ENCODE assay signal across 9 cellular contexts in the genomic region with DNA sequence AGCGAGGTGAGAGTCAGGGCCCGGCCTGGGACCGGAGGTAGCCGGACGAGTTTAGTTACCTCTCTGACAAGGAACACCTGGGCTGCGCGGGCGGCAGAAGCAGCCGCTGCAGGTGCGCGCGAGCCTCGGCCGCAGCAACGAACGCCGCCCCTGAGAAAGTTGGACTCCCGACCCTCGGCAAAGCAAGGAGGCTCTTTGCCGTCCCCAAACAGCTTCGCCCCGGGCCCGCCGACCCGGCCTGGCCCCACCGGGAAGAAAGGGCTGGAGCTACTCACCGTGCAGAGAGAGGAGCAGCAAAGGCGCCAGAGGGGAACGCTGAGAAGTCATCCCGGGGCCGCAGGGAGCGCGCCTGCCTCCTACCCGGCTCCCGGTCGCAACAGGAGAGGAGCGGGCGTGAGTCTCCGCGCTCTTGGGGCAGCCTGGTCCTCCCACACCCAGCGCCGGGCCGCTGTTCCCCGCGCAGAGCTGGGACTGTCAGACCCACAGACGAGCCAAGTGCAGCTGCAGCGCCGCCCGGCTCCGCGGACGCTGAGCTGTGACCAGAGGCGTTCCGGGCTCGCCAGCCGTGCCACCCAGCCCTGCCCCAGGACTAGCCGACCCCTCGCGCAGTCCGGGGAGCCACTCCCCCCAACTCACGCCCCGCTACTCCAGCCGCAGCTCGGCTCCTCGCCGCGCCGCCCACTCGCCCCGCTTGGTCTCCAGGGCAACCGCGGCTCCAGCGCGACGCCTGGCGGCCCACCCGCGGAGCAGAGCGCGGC. TPM values are rescaled to one million over a fixed set of nuclear protein-coding genes. Genes with fewer than 3 reads are reported as not detected.
A peak's percentile ranks its signal among the peaks of the same experiment; 100 is the strongest.
DNase-seq lines count a peak whose midpoint lies in the region; ATAC-seq and TF ChIP-seq lines count a peak whose summit lies in the region.
"Had no signal": no experiment of that assay in that cellular context is flagged by ENCODE, and none has a peak within 500 bp of the region (broad histone marks: within the 10 kb centered on the region; RNA-seq: fewer than 3 reads in every experiment).

Gene IGSF11, minus strand, starts transcription at position 591 of the 758 bp plus-strand sequence. Its CDS starts 264 bp downstream, at position 327.

- peak within 1 kb of the TSS; percentile 61 for H2BK120ac ChIP-seq in neuronal stem cell (ENCODE audit: low read depth, low read length)

- peak within 1 kb of the TSS; percentile 99 for H3K18ac ChIP-seq in neuronal stem cell (ENCODE audit: low read length)

- intact Hi-C loops in Panc1 (cut with micrococcal nuclease; ENCODE audit: unreplicated experiment) = loop anchor here (2.0 kb wide), 1 partner anchor 150 kb away; no protein-coding TSS in a partner anchor

- H3K14ac ChIP-seq in neuronal stem cell (ENCODE audit: low read length) = peak within 1 kb of the TSS; percentile 97

- H4K91ac ChIP-seq in neuronal stem cell (ENCODE audit: low read depth, low read length, poor library complexity) = no peak within 1 kb of the TSS

- peak within 1 kb of the TSS; percentile 53 for H2BK5ac ChIP-seq in neuronal stem cell (ENCODE audit: low read length)

- H3K36me3 ChIP-seq in Panc1 (ENCODE audit: control insufficient read depth, insufficient read depth, low read length) = no peaks in the 10 kb centered on the region
- no peaks in the 10 kb centered on the region for H3K36me3 ChIP-seq in neuronal stem cell (replicated peaks in 1 of 2; ENCODE audit: control insufficient read depth in 2 of 2, insufficient read depth in 2 of 2, low read length in 2 of 2)
- H3K36me3 ChIP-seq in subcutaneous abdominal adipose tissue (ENCODE audit: control insufficient read depth in 5 of 5, insufficient read depth in 5 of 5, low read length in 5 of 5) = no peaks in the 10 kb centered on the region

- H2AK5ac ChIP-seq in neuronal stem cell (ENCODE audit: low read depth, low read length) = peak within 1 kb of the TSS; percentile 28

- peak within 1 kb of the TSS; percentile 50 to 54 for H3K4me3 ChIP-seq in Panc1 (ENCODE audit: low read depth in 2 of 2, low read length in 2 of 2)
- H3K4me3 ChIP-seq in neuronal stem cell (ENCODE audit: low read length in 2 of 2) = peak within 1 kb of the TSS; percentile 55 to 94
- H3K4me3 ChIP-seq in subcutaneous abdominal adipose tissue (ENCODE audit: low read depth in 1 of 5, low read length in 5 of 5) = peak within 1 kb of the TSS in 4 of 5 donors; percentile 59 to 77 (median 66)

- H3K4me1 ChIP-seq in Panc1 (ENCODE audit: control insufficient read depth, insufficient read depth, low read length) (peaks cover 3% of the 10 kb centered on the region; the same call in 1 of the 2 replicates), foreskin keratinocyte (no peaks in the 10 kb centered on the region), neuronal stem cell (ENCODE audit: control insufficient read depth in 2 of 2, insufficient read depth in 1 of 2, low read depth in 1 of 2, low read length in 2 of 2) (peaks cover 4 to 6% of the 10 kb centered on the region in 2 donors), subcutaneous abdominal adipose tissue (ENCODE audit: control insufficient read depth in 5 of 5, insufficient read depth in 5 of 5, low read length in 5 of 5) (peaks cover 0 to 12% (median 10%) of the 10 kb centered on the region in 5 donors)

- in situ Hi-C loops in Panc1 (cut with HindIII; ENCODE audit: low pct_unique_long_range_greater_than_20kb, low sequenced_read_pairs) = no loop called here

- CTCF ChIA-PET in Panc1 (lab: Charles Lee) = interaction anchor here (0.5 to 2.7 kb wide), 8 partner anchors 10 to 213 kb away, joined by 3 to 20 read pairs (median 6); no protein-coding TSS in a partner anchor

- H3K27ac ChIP-seq in Panc1 (ENCODE audit: low read length) = no peak within 1 kb of the TSS
- no peak within 1 kb of the TSS for H3K27ac ChIP-seq in foreskin keratinocyte
- peak within 1 kb of the TSS; percentile 61 for H3K27ac ChIP-seq in neuronal stem cell (replicated peaks; ENCODE audit: low read length)
- no peak within 1 kb of the TSS for H3K27ac ChIP-seq in subcutaneous abdominal adipose tissue (ENCODE audit: low read depth, low read length)

- H3K23ac ChIP-seq in neuronal stem cell (ENCODE audit: low read depth, low read length, poor library complexity) = peak within 1 kb of the TSS; percentile 68

- H3K9ac ChIP-seq in neuronal stem cell (ENCODE audit: low read depth, low read length, poor library complexity) (peak within 1 kb of the TSS; percentile 89), subcutaneous abdominal adipose tissue (ENCODE audit: low read length in 5 of 5) (no peak within 1 kb of the TSS)

- POLR2A ChIA-PET in Panc1 (lab: Charles Lee) = no interaction called here

- TF ChIP-seq CTCF in Panc1 (IDR thresholded peaks at IDR 0.05) (peak; percentile 97), foreskin keratinocyte (conservative IDR thresholded peaks at IDR 0.05) (peak; percentile 65)

- ATAC-seq in GM19463 (IDR thresholded peaks at IDR 0.05; ENCODE audit: unreplicated experiment) (peak; percentile 97), Panc1 (peak; percentile 97), foreskin keratinocyte (peak; percentile 93)

- H2BK12ac ChIP-seq in neuronal stem cell (ENCODE audit: low read length) = peak within 1 kb of the TSS; percentile 73

- peak within 1 kb of the TSS; percentile 94 for H3K4me2 ChIP-seq in neuronal stem cell (ENCODE audit: insufficient read depth, low read length, poor library complexity, severe bottlenecking)

- H4K8ac ChIP-seq in neuronal stem cell (ENCODE audit: low read depth, low read length) = no peak within 1 kb of the TSS

- H3K4ac ChIP-seq in neuronal stem cell (ENCODE audit: low read length) = no peak within 1 kb of the TSS

- no peaks in the 10 kb centered on the region for H3K79me1 ChIP-seq in neuronal stem cell (ENCODE audit: low read depth, low read length)

- H3K27me3 ChIP-seq in Panc1 (ENCODE audit: control insufficient read depth, insufficient read depth, low read length) (peaks cover 42% of the 10 kb centered on the region), foreskin keratinocyte (peaks cover 62% of the 10 kb centered on the region), neuronal stem cell (ENCODE audit: control insufficient read depth in 3 of 3, insufficient read depth in 3 of 3, low read depth in 1 of 3, low read length in 3 of 3) (peaks cover 0 to 49% (median 0%) of the 10 kb centered on the region in 3 experiments), subcutaneous abdominal adipose tissue (ENCODE audit: control insufficient read depth in 5 of 5, insufficient read depth in 4 of 5, low read length in 5 of 5) (peaks cover 6 to 28% (median 17%) of the 10 kb centered on the region in 5 donors)

- no peaks in the 10 kb centered on the region for H3K9me3 ChIP-seq in Panc1 (ENCODE audit: control insufficient read depth, insufficient read depth, low read depth, low read length)
- no peaks in the 10 kb centered on the region for H3K9me3 ChIP-seq in neuronal stem cell (replicated peaks in 1 of 2; ENCODE audit: control insufficient read depth in 2 of 2, insufficient read depth in 1 of 2, low read depth in 1 of 2, low read length in 2 of 2)
- H3K9me3 ChIP-seq in subcutaneous abdominal adipose tissue (ENCODE audit: control insufficient read depth in 5 of 5, low read length in 5 of 5) = no peaks in the 10 kb centered on the region

- H2AFZ ChIP-seq in neuronal stem cell (ENCODE audit: low read length) = peak within 1 kb of the TSS; percentile 100

- BruUV-seq in Panc1 (replicated peaks; lab: Mats Ljungman, UMichigan) = no TSS peak

- WGBS in neuronal stem cell (ENCODE audit: extremely low coverage in 2 of 2, insufficient read length in 2 of 2, insufficient replicate concordance in 1 of 2), 2 donors = no CpG with 5 or more reads among the region's 80 CpGs

- H2BK15ac ChIP-seq in neuronal stem cell (ENCODE audit: low read length) = peak within 1 kb of the TSS; percentile 85

- DNase-seq in COLO668 (lab: John Stamatoyannopoulos, UW; ENCODE audit: unreplicated experiment) = peak; percentile 68
- peak; percentile 52 for DNase-seq in HK-2 (ENCODE audit: unreplicated experiment)
- no peak for DNase-seq in Panc1 (ENCODE audit: low read depth, low spot score)
- DNase-seq in activated effector memory CD4-positive, alpha-beta T cell treated with Interleukin-2 at 50 U/mL for 16 hours = peak; percentile 34
- DNase-seq in foreskin keratinocyte = peak; percentile 15 to 47
- DNase-seq in neuronal stem cell (ENCODE audit: low spot score) = peak; percentile 81

RNA-seq across cellular contexts. Expression of gene IGSF11, which starts in this region (rescaled TPM):
- 0.33 TPM for total RNA-seq in Panc1 (2021; ENCODE audit: unreplicated experiment)
- polyA plus RNA-seq in Panc1 (2012; ENCODE audit: insufficient read length) = not detected
- total RNA-seq in foreskin keratinocyte = not detected in 2 replicates
- polyA plus RNA-seq in foreskin keratinocyte = not detected in 2 replicates
- 3.7 TPM for polyA plus RNA-seq in neuronal stem cell (2013, experiment 1 of 2)
- 4.1 TPM for polyA plus RNA-seq in neuronal stem cell (2013, experiment 2 of 2)
- total RNA-seq: glomerular endothelial cell had no signal

Comparison
In these comparisons a context has a peak if more than half of its experiments do, and no peak if none do; other contexts are left out.
1. Peak in ATAC-seq and H3K4me3 ChIP-seq in Panc1; RNA of the gene not detected or under 1 TPM.
2. Peak in DNase-seq and ATAC-seq in foreskin keratinocyte; RNA of the gene not detected or under 1 TPM.